In genomic region chr4:57320880-57321279, GRCh38 we compare ENCODE assay signal across 19 cellular contexts.
"Had no signal": no experiment of that assay in that cellular context is flagged by ENCODE, and none has a peak within 500 bp of the region (broad histone marks: within the 10 kb centered on the region; RNA-seq: fewer than 3 reads in every experiment).

No MANE protein-coding gene starts in this region.

- H3K4me1 ChIP-seq: esophagus squamous epithelium, gastroesophageal sphincter, sigmoid colon, stomach, transverse colon had no signal

- H3K36me3 ChIP-seq: esophagus squamous epithelium, gastroesophageal sphincter, neutrophil, sigmoid colon, stomach, thoracic aorta, transverse colon had no signal

- H3K27ac ChIP-seq: epithelial cell of prostate, esophagus squamous epithelium, gastroesophageal sphincter, neutrophil, sigmoid colon, stomach, thoracic aorta, transverse colon had no signal

- H3K27me3 ChIP-seq: esophagus squamous epithelium, neutrophil, sigmoid colon, stomach, transverse colon had no signal

- DNase-seq: effector memory CD4-positive, alpha-beta T cell; esophagus squamous epithelium; foreskin fibroblast; glutamatergic neuron; kidney; left cardiac atrium; mucosa of descending colon; sigmoid colon; small intestine; stimulated activated CD4-positive, alpha-beta T cell treated with anti-CD3 and anti-CD28 coated beads, Interleukin-12 subunit alpha, Interleukin-12 subunit beta, amount 100 ng/mL, for 4 hours; stimulated activated naive CD4-positive, alpha-beta T cell; stomach; substantia nigra; transverse colon had no signal

- H3K9me3 ChIP-seq: esophagus squamous epithelium, gastroesophageal sphincter, mucosa of descending colon, neutrophil, sigmoid colon, stomach, thoracic aorta, transverse colon had no signal

- ATAC-seq: gastroesophageal sphincter; left cardiac atrium; mucosa of descending colon; natural killer cell treated with Interleukin-12 subunit alpha and Interleukin-12 subunit beta and Interleukin-15 and Interleukin-18, amount 100 ng/mL, for 72 hours had no signal

- H3K4me3 ChIP-seq: esophagus squamous epithelium, gastroesophageal sphincter, mucosa of descending colon, sigmoid colon, stomach, thoracic aorta, transverse colon had no signal
